8 cellular contexts compared by ENCODE assay signal in genomic region chr11:78350101-78350645, GRCh38.
A peak's percentile ranks its signal among the peaks of the same experiment; 100 is the strongest.
DNase-seq lines count a peak whose midpoint lies in the region; ATAC-seq, FAIRE-seq and TF ChIP-seq lines count a peak whose summit lies in the region.

No MANE protein-coding gene starts in this region.

- FAIRE-seq in GM19239 (lab: Jason Lieb, UNC): peak; percentile 64

- no peaks in the 10 kb centered on the region for H3K27me3 ChIP-seq in esophagus (ENCODE audit: control insufficient read depth in 1 of 2, insufficient read depth in 2 of 2, low read length in 2 of 2)
- no peaks in the 10 kb centered on the region for H3K27me3 ChIP-seq in neural progenitor cell

- no TSS peak for BruUV-seq in OCI-LY7 (replicated peaks; lab: Mats Ljungman, UMichigan)

- CTCF ChIA-PET in OCI-LY7 (lab: Charles Lee; ENCODE audit: unreplicated experiment): no interaction called here

- H3K79me2 ChIP-seq in OCI-LY7 (ENCODE audit: insufficient read depth, low read depth, low read length) (no peaks in the 10 kb centered on the region), neural progenitor cell (ENCODE audit: low read depth) (peaks cover 62% of the 10 kb centered on the region)

- peak overlapping the region; percentile 96 for H3K27ac Mint-ChIP-seq in neural progenitor cell

- H3K9me3 ChIP-seq in OCI-LY7 (ENCODE audit: low read length) (no peaks in the 10 kb centered on the region), esophagus (ENCODE audit: control insufficient read depth in 2 of 2, insufficient read depth in 1 of 2, low read depth in 1 of 2, low read length in 1 of 2) (no peaks in the 10 kb centered on the region), neural progenitor cell (ENCODE audit: low read depth) (no peaks in the 10 kb centered on the region)

- H3K27ac ChIP-seq in OCI-LY7 (ENCODE audit: low read depth, low read length, poor library complexity, severe bottlenecking): no peak overlapping the region
- peak overlapping the region; percentile 71 to 83 for H3K27ac ChIP-seq in esophagus (ENCODE audit: low read depth in 2 of 2, low read length in 1 of 2)
- peak overlapping the region; percentile 96 for H3K27ac ChIP-seq in neural progenitor cell

- H3K9me2 ChIP-seq in OCI-LY7 (ENCODE audit: insufficient read depth, low read length): no peaks in the 10 kb centered on the region

- intact Hi-C loops in OCI-LY7 (cut with micrococcal nuclease; ENCODE audit: unreplicated experiment): no loop called here

- no peak for DNase-seq in GM19239 (ENCODE audit: insufficient read length, low spot score)
- DNase-seq in OCI-LY7 (ENCODE audit: low spot score): peak; percentile 20
- peak; percentile 76 for DNase-seq in neural progenitor cell (ENCODE audit: low spot score)
- no peak for DNase-seq in NCI-H226
- DNase-seq in activated CD4-positive, alpha-beta T cell treated with anti-CD3 and anti-CD28 coated beads, Interleukin-2, amount 50 U/mL, for 48 hours: no peak
- no peak for DNase-seq in stimulated activated CD4-positive, alpha-beta T cell treated with anti-CD3 and anti-CD28 coated beads, Interleukin-15, amount 100 ng/mL, for 24 hours

- no peaks in the 10 kb centered on the region for H4K20me1 ChIP-seq in OCI-LY7 (ENCODE audit: insufficient read depth, low read length)
- no peaks in the 10 kb centered on the region for H4K20me1 ChIP-seq in neural progenitor cell (ENCODE audit: low read depth)

- no peak for ATAC-seq in GM19397 (IDR thresholded peaks at IDR 0.05; ENCODE audit: unreplicated experiment)

- H3K4me3 Mint-ChIP-seq in neural progenitor cell: peak overlapping the region; percentile 65

- H3K9me3 Mint-ChIP-seq in neural progenitor cell: no peaks in the 10 kb centered on the region

- POLR2A ChIA-PET in OCI-LY7 (lab: Charles Lee): interaction anchor here (1.3 kb wide), 1 partner anchor 188 kb away, joined by 3 read pairs; no protein-coding TSS in a partner anchor

- WGBS in esophagus, 2 donors: 7 to 17% methylated on average over 6 of the region's 6 CpGs

- H3K4me1 ChIP-seq in OCI-LY7 (ENCODE audit: insufficient read depth, low read length, poor library complexity, severe bottlenecking) (peaks cover 19% of the 10 kb centered on the region), esophagus (ENCODE audit: control insufficient read depth in 2 of 2, insufficient read depth in 2 of 2, low read length in 1 of 2) (peaks cover 2 to 5% of the 10 kb centered on the region in 2 donors), neural progenitor cell (peaks cover 48% of the 10 kb centered on the region)

- no peak overlapping the region for H3K9ac ChIP-seq in neural progenitor cell

- peaks cover 38% of the 10 kb centered on the region for H3F3A ChIP-seq in neural progenitor cell (ENCODE audit: low read depth)

- H2AFZ ChIP-seq in OCI-LY7 (ENCODE audit: low read length) (peak overlapping the region; percentile 98), neural progenitor cell (replicated peaks) (no peak overlapping the region)

- H3K36me3 ChIP-seq in OCI-LY7 (ENCODE audit: insufficient read depth, low read length): no peaks in the 10 kb centered on the region
- no peaks in the 10 kb centered on the region for H3K36me3 ChIP-seq in esophagus (ENCODE audit: control insufficient read depth in 2 of 2, insufficient read depth in 2 of 2, low read length in 1 of 2)
- H3K36me3 ChIP-seq in neural progenitor cell: no peaks in the 10 kb centered on the region

- H3K4me1 Mint-ChIP-seq in neural progenitor cell: peaks cover 46% of the 10 kb centered on the region

- H3K4me2 ChIP-seq in OCI-LY7 (ENCODE audit: low read length) (peak overlapping the region; percentile 63), neural progenitor cell (peak overlapping the region; percentile 69)

- H3K4me3 ChIP-seq in OCI-LY7 (ENCODE audit: low read depth, low read length, poor library complexity, severe bottlenecking) (peak overlapping the region; percentile 34), esophagus (ENCODE audit: low read depth in 1 of 2, low read length in 2 of 2) (peak overlapping the region in 1 of 2 donors; percentile 15), neural progenitor cell (peak overlapping the region; percentile 1)

- no peaks in the 10 kb centered on the region for H3K36me3 Mint-ChIP-seq in neural progenitor cell

- TF ChIP-seq CTCF in OCI-LY7 (conservative IDR thresholded peaks at IDR 0.05; ENCODE audit: low read length): no peak
- TF ChIP-seq CTCF in neural progenitor cell (IDR thresholded peaks at IDR 0.05): no peak

- peaks cover 7% of the 10 kb centered on the region for H3K27me3 Mint-ChIP-seq in neural progenitor cell (ENCODE audit: insufficient read depth, low read depth)

Comparison
In these comparisons a context has a peak if more than half of its experiments do, and no peak if none do; other contexts are left out.
1. DNase-seq: peak in OCI-LY7 (single experiment) and neural progenitor cell (single experiment); none in GM19239 (single experiment), NCI-H226 (single experiment), activated CD4-positive, alpha-beta T cell treated with anti-CD3 and anti-CD28 coated beads, Interleukin-2, amount 50 U/mL, for 48 hours (0 of 2) and stimulated activated CD4-positive, alpha-beta T cell treated with anti-CD3 and anti-CD28 coated beads, Interleukin-15, amount 100 ng/mL, for 24 hours (single experiment).